8 cellular contexts compared by ENCODE assay signal in the genomic region with DNA sequence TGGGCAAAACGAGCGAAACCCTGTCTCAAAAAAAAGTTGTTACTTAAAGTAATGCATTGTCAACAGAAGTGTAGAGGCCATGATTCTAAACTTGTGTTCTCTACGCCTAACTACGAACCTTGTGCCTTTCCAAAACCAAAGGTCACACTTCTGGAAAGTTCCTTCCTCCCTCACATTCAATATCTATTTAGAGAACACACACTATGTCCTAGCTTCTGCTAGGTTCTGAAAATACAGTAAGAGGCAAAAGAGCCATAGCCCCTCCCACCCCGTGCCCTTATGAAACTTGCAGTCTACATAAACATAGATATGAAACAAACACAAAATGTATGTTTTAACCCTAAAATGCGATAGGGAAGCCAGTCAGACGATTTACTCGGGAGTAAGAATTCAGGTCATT. TPM values are rescaled to one million over a fixed set of nuclear protein-coding genes. Genes with fewer than 3 reads are reported as not detected.
DNase-seq lines count a peak whose midpoint lies in the region; ATAC-seq, FAIRE-seq and TF ChIP-seq lines count a peak whose summit lies in the region.

No MANE protein-coding gene starts in this region.

- CTCF ChIA-PET in H1 (lab: Charles Lee; ENCODE audit: partially characterized antibody): interaction anchor here (0.8 to 3.5 kb wide), 33 partner anchors 9 to 744 kb away, joined by 3 to 25 read pairs (median 4); no protein-coding TSS in a partner anchor

- H4K8ac ChIP-seq in H1 (ENCODE audit: extremely low read depth, insufficient read depth, low read length): no peak overlapping the region

- no peak overlapping the region for H3K14ac ChIP-seq in H1 (ENCODE audit: insufficient read length)

- no peak overlapping the region for H2BK5ac ChIP-seq in H1 (ENCODE audit: low read depth, low read length)

- H3K9me2 ChIP-seq in Loucy (replicated peaks; ENCODE audit: low read depth, low read length): no peaks in the 10 kb centered on the region

- no peak overlapping the region for H2BK20ac ChIP-seq in H1 (ENCODE audit: low read length)

- no peak overlapping the region for H2BK12ac ChIP-seq in H1 (ENCODE audit: low read depth, low read length)

- no peaks in the 10 kb centered on the region for H3K9me3 Mint-ChIP-seq in neural progenitor cell

- H3K27ac ChIP-seq in H1 (ENCODE audit: low read depth, low read length) (no peak overlapping the region), neural progenitor cell (no peak overlapping the region)

- peaks cover 4% of the 10 kb centered on the region; the same call in 1 of the 2 replicates for H3F3A ChIP-seq in Loucy (ENCODE audit: low read depth)
- H3F3A ChIP-seq in neural progenitor cell (ENCODE audit: low read depth): peaks cover 10% of the 10 kb centered on the region

- no peak for TF ChIP-seq POLR2A in H1 (IDR thresholded peaks at IDR 0.05; ENCODE audit: control extremely low read depth in 1 of 2, low read depth in 2 of 2, low read length in 2 of 2)

- H3K9ac ChIP-seq in Loucy (ENCODE audit: low read depth, low read length, poor library complexity, severe bottlenecking) (peak overlapping the region; percentile 75), H1 (replicated peaks in 1 of 4; ENCODE audit: extremely low read depth in 1 of 4, low read depth in 3 of 4, low read length in 3 of 4) (no peak overlapping the region), neural progenitor cell (no peak overlapping the region)

- H3K36me3 ChIP-seq in Loucy (ENCODE audit: insufficient read depth, low read length): no peaks in the 10 kb centered on the region
- H3K36me3 ChIP-seq in H1 (ENCODE audit: control insufficient read depth in 2 of 4, insufficient read depth in 4 of 4, low read length in 3 of 4): no peaks in the 10 kb centered on the region
- H3K36me3 ChIP-seq in neural progenitor cell: no peaks in the 10 kb centered on the region

- no peak overlapping the region for H4K91ac ChIP-seq in H1 (replicated peaks; ENCODE audit: insufficient read length, low read length)

- no peaks in the 10 kb centered on the region for H3K27me3 ChIP-seq in Loucy (ENCODE audit: insufficient read depth, low read length, poor library complexity, severe bottlenecking)
- peaks cover 0 to 7% (median 1%) of the 10 kb centered on the region in 4 experiments; a peak in 4 of 7 replicates for H3K27me3 ChIP-seq in H1 (replicated peaks in 1 of 4; ENCODE audit: control insufficient read depth in 3 of 4, extremely low read depth in 1 of 4, insufficient read depth in 3 of 4, low read length in 3 of 4)
- H3K27me3 ChIP-seq in neural progenitor cell: peaks cover 9% of the 10 kb centered on the region

- no peaks in the 10 kb centered on the region for H3K36me3 Mint-ChIP-seq in neural progenitor cell

- no peak overlapping the region for H4K5ac ChIP-seq in H1 (ENCODE audit: insufficient read length, low read depth, low read length)

- FAIRE-seq in H1 (lab: Jason Lieb, UNC): no peak

- no peak overlapping the region for H2BK120ac ChIP-seq in H1 (replicated peaks; ENCODE audit: low read depth, low read length)

- peaks cover 4% of the 10 kb centered on the region for H3K4me1 Mint-ChIP-seq in neural progenitor cell

- peak overlapping the region; percentile 79 for H3K4me3 ChIP-seq in Loucy (ENCODE audit: low read length, poor library complexity, severe bottlenecking)
- H3K4me3 ChIP-seq in H1 (ENCODE audit: extremely low read depth in 1 of 4, insufficient read depth in 2 of 4, low read depth in 3 of 4, low read length in 4 of 4): peak overlapping the region; percentile 50 to 73 (median 62); a peak in 7 of 8 replicates
- peak overlapping the region; percentile 46 for H3K4me3 ChIP-seq in neural progenitor cell

- ATAC-seq in GM21381 (IDR thresholded peaks at IDR 0.05; ENCODE audit: unreplicated experiment) (peak; percentile 5), HG03342 (IDR thresholded peaks at IDR 0.05; ENCODE audit: unreplicated experiment) (no peak), GM18861 (IDR thresholded peaks at IDR 0.05; ENCODE audit: unreplicated experiment) (no peak)

- no peak for TF ChIP-seq EP300 in H1 (IDR thresholded peaks at IDR 0.05; ENCODE audit: borderline replicate concordance in 1 of 2, low read depth in 2 of 2, low read length in 2 of 2)

- no peaks in the 10 kb centered on the region for H3K9me3 ChIP-seq in Loucy (ENCODE audit: insufficient read depth, low read depth, low read length)
- H3K9me3 ChIP-seq in H1 (ENCODE audit: insufficient read depth in 2 of 2, low read depth in 1 of 2, low read length in 1 of 2): no peaks in the 10 kb centered on the region
- no peaks in the 10 kb centered on the region for H3K9me3 ChIP-seq in neural progenitor cell (ENCODE audit: low read depth)

- H4K20me1 ChIP-seq in Loucy (ENCODE audit: insufficient read depth, low read length, poor library complexity, severe bottlenecking) (no peaks in the 10 kb centered on the region), H1 (replicated peaks in 1 of 2; ENCODE audit: control insufficient read depth in 1 of 2, insufficient read depth in 2 of 2, low read length in 2 of 2) (no peaks in the 10 kb centered on the region), neural progenitor cell (ENCODE audit: low read depth) (no peaks in the 10 kb centered on the region)

- H3K56ac ChIP-seq in H1 (replicated peaks; ENCODE audit: insufficient read length, low read depth, low read length): no peak overlapping the region

- no peak for TF ChIP-seq RAD21 in H1 (IDR thresholded peaks at IDR 0.05 in 1 of 2, conservative IDR thresholded peaks at IDR 0.05 in 1 of 2; ENCODE audit: low read depth in 2 of 2, low read length in 2 of 2)

- POLR2A ChIA-PET in H1 (lab: Charles Lee; ENCODE audit: partially characterized antibody): interaction anchor here (1.5 kb wide), 1 partner anchor 37 kb away, joined by 3 read pairs; the partner anchor contains the start of gene RNF6

- H2BK15ac ChIP-seq in H1 (ENCODE audit: low read length): no peak overlapping the region

- peak overlapping the region; percentile 94 for H3K4me2 ChIP-seq in Loucy (ENCODE audit: low read depth, low read length, poor library complexity, severe bottlenecking)
- H3K4me2 ChIP-seq in H1 (ENCODE audit: insufficient read depth in 1 of 2, low read depth in 2 of 2, low read length in 2 of 2): peak overlapping the region; percentile 64 to 85
- peak overlapping the region; percentile 73 for H3K4me2 ChIP-seq in neural progenitor cell

- H3K79me2 ChIP-seq in Loucy (ENCODE audit: insufficient read depth, low read length): no peaks in the 10 kb centered on the region
- no peaks in the 10 kb centered on the region for H3K79me2 ChIP-seq in H1 (ENCODE audit: control insufficient read depth in 1 of 2, insufficient read depth in 2 of 2, low read length in 2 of 2)
- no peaks in the 10 kb centered on the region for H3K79me2 ChIP-seq in neural progenitor cell (ENCODE audit: low read depth)

- peak overlapping the region; percentile 79 for H3K4me3 Mint-ChIP-seq in neural progenitor cell

- H3K4ac ChIP-seq in H1 (replicated peaks; ENCODE audit: insufficient read length, low read depth, low read length): no peak overlapping the region

- H3K18ac ChIP-seq in H1 (ENCODE audit: extremely low read depth, low read length): no peak overlapping the region

- H2AFZ ChIP-seq in Loucy (ENCODE audit: low read length) (peak overlapping the region; percentile 97), H1 (ENCODE audit: low read length) (peak overlapping the region; percentile 97), neural progenitor cell (replicated peaks) (peak overlapping the region; percentile 79)

- no peaks in the 10 kb centered on the region for H3K79me1 ChIP-seq in H1 (ENCODE audit: low read depth, low read length)

- no peak for DNase-seq in H1 (ENCODE audit: low read depth in 1 of 2, low spot score in 2 of 2)
- no peak for DNase-seq in neural progenitor cell (ENCODE audit: low spot score)
- no peak for DNase-seq in DMS114 treated with DMSO at 0.1 percent for 48 hours (lab: John Stamatoyannopoulos, UW; ENCODE audit: unreplicated experiment)
- no peak for DNase-seq in cerebellum (ENCODE audit: low spot score)

- H3K23me2 ChIP-seq in H1 (ENCODE audit: low read depth, low read length): peaks cover 4% of the 10 kb centered on the region; the same call in 1 of the 2 replicates

- no peaks in the 10 kb centered on the region for H3K27me3 Mint-ChIP-seq in neural progenitor cell (ENCODE audit: insufficient read depth, low read depth)

- no peak overlapping the region for H2AK5ac ChIP-seq in H1 (ENCODE audit: low read depth, low read length)

- 78% methylated on average over 8 of the region's 8 CpGs; no CpG with 5 or more reads in 1 of the 2 experiments for whole genome bisulfite sequencing in H1 (ENCODE audit: extremely low coverage in 1 of 2, insufficient coverage in 1 of 2, insufficient read length in 1 of 2, insufficient replicate concordance in 2 of 2, low coverage in 1 of 2, low lambda C conversion rate in 2 of 2, missing lambda C conversion rate in 1 of 2), 2 experiments

- H3K27ac Mint-ChIP-seq in neural progenitor cell: no peak overlapping the region

- TF ChIP-seq CTCF in Loucy (conservative IDR thresholded peaks at IDR 0.05; ENCODE audit: low read length) (no peak), H1 (IDR thresholded peaks at IDR 0.05; ENCODE audit: control extremely low read depth in 1 of 3, insufficient read depth in 1 of 3, low read depth in 1 of 3, low read length in 3 of 3) (no peak), neural progenitor cell (IDR thresholded peaks at IDR 0.05) (no peak)

- H3K4me1 ChIP-seq in Loucy (ENCODE audit: insufficient read depth, low read length, poor library complexity, severe bottlenecking) (peaks cover 9% of the 10 kb centered on the region), H1 (replicated peaks in 1 of 4; ENCODE audit: control insufficient read depth in 3 of 4, insufficient read depth in 4 of 4, low read length in 3 of 4) (peaks cover 0 to 4% (median 1%) of the 10 kb centered on the region in 4 experiments; a peak in 2 of 7 replicates), neural progenitor cell (no peaks in the 10 kb centered on the region)

- no peak overlapping the region for H3K23ac ChIP-seq in H1 (ENCODE audit: insufficient read length)

TF ChIP-seq in H1, 55 proteins besides CTCF, POLR2A, EP300 and RAD21 (continues in another document):
- TF ChIP-seq, protein P1, sequence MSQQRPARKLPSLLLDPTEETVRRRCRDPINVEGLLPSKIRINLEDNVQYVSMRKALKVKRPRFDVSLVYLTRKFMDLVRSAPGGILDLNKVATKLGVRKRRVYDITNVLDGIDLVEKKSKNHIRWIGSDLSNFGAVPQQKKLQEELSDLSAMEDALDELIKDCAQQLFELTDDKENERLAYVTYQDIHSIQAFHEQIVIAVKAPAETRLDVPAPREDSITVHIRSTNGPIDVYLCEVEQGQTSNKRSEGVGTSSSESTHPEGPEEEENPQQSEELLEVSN (IDR thresholded peaks at IDR 0.05): no peak

RNA-seq across cellular contexts. Expression of gene RNF6, which starts 36.4 kb away (rescaled TPM):
- total RNA-seq in H1 (2021; fragmentation: NEBNext Ultra II Directional; extraction: Animal tissue kit (Norgen Biotek cat#: 25700)): 13.8 and 15.0 TPM in 2 replicates
- 3.1 and 4.0 TPM in 2 replicates for polyA plus RNA-seq in H1 (2011; rRNA removed)
- polyA plus RNA-seq in H1 (2011; cell fraction: cytosol; rRNA removed): 5.1 TPM
- polyA plus RNA-seq in H1 (2011; cell fraction: nucleus; rRNA removed): 4.7 TPM
- 6.7 to 8.2 TPM (median 7.4 TPM) in 4 replicates for polyA plus RNA-seq in H1 (2012, experiment 1 of 2)
- polyA plus RNA-seq in H1 (2012, experiment 2 of 2): 0.37 TPM
- polyA plus RNA-seq in H1 (2013, experiment 1 of 2): 8.9 TPM
- 9.2 TPM for polyA plus RNA-seq in H1 (2013, experiment 2 of 2)
- polyA minus RNA-seq in H1 (2011; rRNA and poly(A)+ RNA removed): 12.4 and 20.0 TPM in 2 replicates
- polyA minus RNA-seq in H1 (2011; cell fraction: cytosol; rRNA and poly(A)+ RNA removed): 8.1 TPM
- 36.3 TPM for polyA minus RNA-seq in H1 (2011; cell fraction: nucleus; rRNA and poly(A)+ RNA removed)
- total RNA-seq in neural progenitor cell (ENCODE audit: low replicate concordance) (17.3 and 25.3 TPM in 2 replicates), cerebellum (18.2 TPM)
